Comparison of ENCODE assay signal across 21 cellular contexts in the genomic region with DNA sequence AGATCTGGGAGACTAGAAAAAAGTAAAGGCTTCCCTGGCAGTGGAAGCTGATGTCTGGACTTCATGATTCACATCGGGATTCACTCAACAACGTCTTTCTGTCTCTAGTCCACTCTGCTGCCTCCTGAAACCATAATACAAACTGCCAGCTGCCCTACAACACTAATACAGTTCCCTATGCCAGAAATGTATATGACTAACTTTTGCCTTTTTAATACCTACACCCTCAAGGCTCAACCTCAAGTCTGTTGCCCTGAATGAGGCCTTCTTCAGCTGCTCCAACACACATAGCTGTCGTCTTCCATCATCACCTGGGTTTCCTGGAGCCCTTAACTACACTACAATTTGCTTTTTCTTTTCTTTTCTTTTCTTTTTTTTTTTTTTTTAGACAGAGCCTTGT.
DNase-seq lines count a peak whose midpoint lies in the region; ATAC-seq, FAIRE-seq and TF ChIP-seq lines count a peak whose summit lies in the region.
"Had no signal": no experiment of that assay in that cellular context is flagged by ENCODE, and none has a peak within 500 bp of the region (broad histone marks: within the 10 kb centered on the region; RNA-seq: fewer than 3 reads in every experiment).

No MANE protein-coding gene starts in this region.

- H3K4me1 Mint-ChIP-seq in MCF 10A (ENCODE audit: insufficient read depth, unreplicated experiment): peaks cover 23% of the 10 kb centered on the region

- H3K4me3 ChIP-seq in mammary epithelial cell (replicated peaks in 1 of 3; ENCODE audit: insufficient read depth in 1 of 3, low read depth in 2 of 3, low read length in 3 of 3): no peak overlapping the region
- H3K4me3 ChIP-seq in pancreas: no peak overlapping the region
- H3K4me3 ChIP-seq: BLaER1, GM23248, HAP-1 had no signal

- H3K9ac ChIP-seq in mammary epithelial cell (ENCODE audit: insufficient read depth, low read length): no peak overlapping the region
- H3K9ac ChIP-seq: BLaER1, GM23248 had no signal

- ATAC-seq in HG03442 (IDR thresholded peaks at IDR 0.05; ENCODE audit: unreplicated experiment): no peak
- no peak for ATAC-seq in pancreas
- no peak for ATAC-seq in HG02981 (IDR thresholded peaks at IDR 0.05; ENCODE audit: unreplicated experiment)

- H3K27ac ChIP-seq in mammary epithelial cell (ENCODE audit: insufficient read depth, low read depth, low read length): peak overlapping the region; percentile 36
- H3K27ac ChIP-seq in pancreas: no peak overlapping the region
- H3K27ac ChIP-seq: BLaER1, GM23248 had no signal

- no peak overlapping the region for H3K27ac Mint-ChIP-seq in MCF 10A (ENCODE audit: low read depth, unreplicated experiment)
- H3K27ac Mint-ChIP-seq: CD4-positive, alpha-beta T cell had no signal

- no peak for FAIRE-seq in pancreas (lab: Jason Lieb, UNC)
- FAIRE-seq: GM12892 had no signal

- CTCF ChIA-PET in mammary epithelial cell (lab: Charles Lee; ENCODE audit: low non-redundant PET): no interaction called here
- CTCF ChIA-PET in MCF 10A (lab: Yijun Ruan, JAX): no interaction called here

- DNase-seq in mammary epithelial cell (peak; percentile 75), MCF 10A (ENCODE audit: unreplicated experiment) (no peak), RPMI7951 (ENCODE audit: low read depth) (peak; percentile 35), islet precursor cell (peak; percentile 36), pancreas (no peak)
- DNase-seq: Caco-2; CD4-positive, alpha-beta T cell; DMS 273 treated with DMSO at 0.1 percent for 48 hours; DMS79 treated with DMSO at 0.1 percent for 48 hours; GM23248; IMR-90; NCI-H1694; NCI-H2081; NCI-H2171; NCI-H526; Right ventricle myocardium superior had no signal

- in situ Hi-C loops in mammary epithelial cell (cut with MboI; ENCODE audit: low sequenced_read_pairs in 2 of 2): no loop called here

- no TSS peak for BruUV-seq in mammary epithelial cell (replicated peaks; lab: Mats Ljungman, UMichigan)
- no TSS peak for BruUV-seq in MCF 10A (replicated peaks; lab: Mats Ljungman, UMichigan)

- H2AFZ ChIP-seq in mammary epithelial cell (ENCODE audit: low read depth, low read length): peak overlapping the region; percentile 2
- H2AFZ ChIP-seq: GM23248 had no signal

- H3K4me3 Mint-ChIP-seq in MCF 10A (ENCODE audit: unreplicated experiment): no peak overlapping the region
- H3K4me3 Mint-ChIP-seq: CD4-positive, alpha-beta T cell had no signal

- H3K4me1 ChIP-seq in mammary epithelial cell (ENCODE audit: insufficient read depth, low read length) (peaks cover 34% of the 10 kb centered on the region), pancreas (peaks cover 19% of the 10 kb centered on the region in 3 donors)

- intact Hi-C loops in mammary epithelial cell (cut with micrococcal nuclease): loop anchor here (5.0 kb wide), 1 partner anchor 124 kb away; no protein-coding TSS in a partner anchor
- intact Hi-C loops in MCF 10A (cut with micrococcal nuclease): loop anchor here (10.0 kb wide), 1 partner anchor 103 kb away; no protein-coding TSS in a partner anchor
- intact Hi-C loops in pancreas (cut with DNase I): loop anchor here in 1 of 3 donors (5.0 kb wide), 1 partner anchor 241 kb away; the partner anchor contains the start of gene ETV6

- H3K79me2 ChIP-seq in mammary epithelial cell (ENCODE audit: insufficient read depth, low read length): no peaks in the 10 kb centered on the region

- no peaks in the 10 kb centered on the region for H4K20me1 ChIP-seq in mammary epithelial cell (ENCODE audit: insufficient read depth, low read length)
- H4K20me1 ChIP-seq: BLaER1 had no signal

- dilution Hi-C loops in mammary epithelial cell (cut with HindIII; ENCODE audit: low sequenced_read_pairs): no loop called here

- no peaks in the 10 kb centered on the region for H3K27me3 Mint-ChIP-seq in MCF 10A (ENCODE audit: insufficient read depth, unreplicated experiment)
- H3K27me3 Mint-ChIP-seq: CD4-positive, alpha-beta T cell had no signal

- TF ChIP-seq CTCF in mammary epithelial cell (conservative IDR thresholded peaks at IDR 0.05 in 1 of 2, IDR thresholded peaks at IDR 0.05 in 1 of 2; ENCODE audit: extremely low read depth in 1 of 2, insufficient read depth in 1 of 2, low read depth in 1 of 2, low read length in 2 of 2) (no peak), MCF 10A (IDR thresholded peaks at IDR 0.05; ENCODE audit: unreplicated experiment) (no peak), pancreas (IDR thresholded peaks at IDR 0.05) (no peak)

- WGBS in mammary epithelial cell (ENCODE audit: low coverage, missing lambda C conversion rate): 5% methylated on average over 3 of the region's 3 CpGs
- 96 to 97% methylated on average over 3 of the region's 3 CpGs for WGBS in pancreas, 2 donors

- no peaks in the 10 kb centered on the region for H3K27me3 ChIP-seq in mammary epithelial cell (ENCODE audit: insufficient read depth, low read length)
- H3K27me3 ChIP-seq in pancreas: no peaks in the 10 kb centered on the region
- H3K27me3 ChIP-seq: BLaER1 had no signal

- no peaks in the 10 kb centered on the region for H3K9me3 ChIP-seq in mammary epithelial cell (replicated peaks; ENCODE audit: insufficient read depth, low read length)
- H3K9me3 ChIP-seq in pancreas: no peaks in the 10 kb centered on the region
- H3K9me3 ChIP-seq: Caco-2, HAP-1 had no signal

- H3K9me3 Mint-ChIP-seq in MCF 10A (ENCODE audit: unreplicated experiment): no peaks in the 10 kb centered on the region
- H3K9me3 Mint-ChIP-seq: CD4-positive, alpha-beta T cell had no signal

- POLR2A ChIA-PET in MCF 10A (lab: Yijun Ruan, JAX): no interaction called here

- H3K4me2 ChIP-seq in mammary epithelial cell (ENCODE audit: insufficient read depth, low read depth, low read length): no peak overlapping the region
- H3K4me2 ChIP-seq: BLaER1 had no signal

- peaks cover 36% of the 10 kb centered on the region for H3K36me3 Mint-ChIP-seq in MCF 10A (ENCODE audit: insufficient read depth, unreplicated experiment)

- peaks cover 4% of the 10 kb centered on the region for H3K36me3 ChIP-seq in mammary epithelial cell (ENCODE audit: insufficient read depth, low read length)
- H3K36me3 ChIP-seq in pancreas: peaks cover 0 to 14% (median 3%) of the 10 kb centered on the region in 3 donors
- H3K36me3 ChIP-seq: HAP-1 had no signal

Comparison
In these comparisons a context has a peak if more than half of its experiments do, and no peak if none do; other contexts are left out.
1. DNase-seq: peak in mammary epithelial cell (single experiment), RPMI7951 (single experiment) and islet precursor cell (single experiment); none in MCF 10A (single experiment) and pancreas (0 of 6).